In the genomic region with DNA sequence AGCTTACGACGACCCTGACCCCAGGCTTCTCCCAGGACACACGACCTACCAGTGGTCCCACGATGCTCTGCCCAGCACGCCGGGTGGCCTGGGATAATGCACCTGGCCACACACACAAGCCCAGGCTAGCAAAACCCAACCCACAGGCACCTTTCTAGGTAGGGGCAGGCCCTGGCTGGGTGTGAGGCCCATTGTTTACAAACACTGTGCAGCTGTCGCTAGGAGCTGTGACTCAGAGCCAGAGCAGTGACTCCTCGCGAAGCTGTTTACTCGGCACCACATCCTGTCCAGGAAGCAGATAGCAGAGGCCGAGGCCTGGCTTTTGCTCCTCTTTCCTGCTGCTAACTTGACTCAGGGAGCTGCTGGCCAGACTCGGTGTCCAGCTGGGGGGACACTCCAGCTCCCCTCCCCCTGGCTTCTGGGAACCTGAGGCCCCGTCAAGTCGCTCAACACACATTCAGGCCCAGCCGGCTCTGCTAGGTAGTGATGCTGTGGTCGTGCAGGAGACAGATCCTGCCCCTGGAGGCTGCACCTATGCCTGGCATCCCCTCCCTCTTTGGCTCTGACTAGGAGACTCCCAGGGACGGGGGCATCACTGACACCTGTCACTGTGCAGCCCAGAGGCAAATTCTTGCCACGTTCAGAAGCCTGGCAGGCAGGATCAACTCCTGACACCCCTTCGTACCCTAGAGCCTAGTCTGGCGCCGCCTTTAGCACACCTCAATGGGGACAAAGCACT, we compare ENCODE assay signal across 1 cellular context.
TF ChIP-seq lines count a peak whose summit lies in the region.

No MANE protein-coding gene starts in this region.

TF ChIP-seq in neural cell, 6 proteins besides CTCF, POLR2A, EP300 and RAD21:
- TF ChIP-seq POLR2AphosphoS5 (IDR thresholded peaks at IDR 0.05) (no peak), EZH2 (IDR thresholded peaks at IDR 0.05; ENCODE audit: borderline replicate concordance, insufficient read depth, low read length, poor library complexity, severe bottlenecking) (no peak), SMC3 (conservative IDR thresholded peaks at IDR 0.05; ENCODE audit: poor library complexity) (no peak), TAF1 (IDR thresholded peaks at IDR 0.05; ENCODE audit: low read depth) (no peak), MXI1 (conservative IDR thresholded peaks at IDR 0.05; ENCODE audit: poor library complexity, severe bottlenecking) (no peak)
- TF ChIP-seq, protein P1, sequence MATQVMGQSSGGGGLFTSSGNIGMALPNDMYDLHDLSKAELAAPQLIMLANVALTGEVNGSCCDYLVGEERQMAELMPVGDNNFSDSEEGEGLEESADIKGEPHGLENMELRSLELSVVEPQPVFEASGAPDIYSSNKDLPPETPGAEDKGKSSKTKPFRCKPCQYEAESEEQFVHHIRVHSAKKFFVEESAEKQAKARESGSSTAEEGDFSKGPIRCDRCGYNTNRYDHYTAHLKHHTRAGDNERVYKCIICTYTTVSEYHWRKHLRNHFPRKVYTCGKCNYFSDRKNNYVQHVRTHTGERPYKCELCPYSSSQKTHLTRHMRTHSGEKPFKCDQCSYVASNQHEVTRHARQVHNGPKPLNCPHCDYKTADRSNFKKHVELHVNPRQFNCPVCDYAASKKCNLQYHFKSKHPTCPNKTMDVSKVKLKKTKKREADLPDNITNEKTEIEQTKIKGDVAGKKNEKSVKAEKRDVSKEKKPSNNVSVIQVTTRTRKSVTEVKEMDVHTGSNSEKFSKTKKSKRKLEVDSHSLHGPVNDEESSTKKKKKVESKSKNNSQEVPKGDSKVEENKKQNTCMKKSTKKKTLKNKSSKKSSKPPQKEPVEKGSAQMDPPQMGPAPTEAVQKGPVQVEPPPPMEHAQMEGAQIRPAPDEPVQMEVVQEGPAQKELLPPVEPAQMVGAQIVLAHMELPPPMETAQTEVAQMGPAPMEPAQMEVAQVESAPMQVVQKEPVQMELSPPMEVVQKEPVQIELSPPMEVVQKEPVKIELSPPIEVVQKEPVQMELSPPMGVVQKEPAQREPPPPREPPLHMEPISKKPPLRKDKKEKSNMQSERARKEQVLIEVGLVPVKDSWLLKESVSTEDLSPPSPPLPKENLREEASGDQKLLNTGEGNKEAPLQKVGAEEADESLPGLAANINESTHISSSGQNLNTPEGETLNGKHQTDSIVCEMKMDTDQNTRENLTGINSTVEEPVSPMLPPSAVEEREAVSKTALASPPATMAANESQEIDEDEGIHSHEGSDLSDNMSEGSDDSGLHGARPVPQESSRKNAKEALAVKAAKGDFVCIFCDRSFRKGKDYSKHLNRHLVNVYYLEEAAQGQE (IDR thresholded peaks at IDR 0.05; ENCODE audit: borderline replicate concordance), result no peak
